Comparison of ENCODE assay signal across 9 cellular contexts in the genomic region with DNA sequence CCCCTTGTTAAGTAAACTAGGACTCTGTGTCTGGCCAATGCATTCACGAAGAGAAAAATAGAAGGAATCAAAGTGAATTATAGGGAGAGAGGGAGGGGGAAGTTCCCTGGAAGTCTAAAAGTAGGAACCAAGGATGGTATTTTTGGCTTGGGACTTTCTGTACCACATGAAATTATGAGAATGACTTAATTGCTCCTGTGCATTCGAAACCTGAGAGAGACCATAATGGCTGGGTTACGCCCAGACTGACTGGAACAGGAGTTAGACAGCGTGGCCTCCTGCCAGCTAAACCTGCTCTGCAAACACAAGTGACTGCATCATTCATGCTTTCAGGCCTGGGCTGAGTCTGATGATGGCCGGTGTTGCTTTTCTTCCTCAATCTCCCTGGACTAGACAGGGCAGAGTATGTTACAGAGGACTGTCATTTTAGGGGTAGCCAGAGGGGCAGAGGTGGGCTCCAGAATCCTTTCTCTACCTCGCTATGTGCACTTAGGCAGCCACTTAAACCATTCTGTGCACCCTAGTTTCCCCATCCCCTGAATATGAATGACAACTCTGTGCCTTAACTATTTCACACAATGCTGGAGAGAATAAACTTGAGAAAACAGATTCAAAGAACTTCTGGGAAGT. TPM values are rescaled to one million over a fixed set of nuclear protein-coding genes. Genes with fewer than 3 reads are reported as not detected.
A peak's percentile ranks its signal among the peaks of the same experiment; 100 is the strongest.
DNase-seq lines count a peak whose midpoint lies in the region; FAIRE-seq and TF ChIP-seq lines count a peak whose summit lies in the region.
"Had no signal": no experiment of that assay in that cellular context is flagged by ENCODE, and none has a peak within 500 bp of the region (broad histone marks: within the 10 kb centered on the region; RNA-seq: fewer than 3 reads in every experiment).

No MANE protein-coding gene starts in this region.

- peak overlapping the region; percentile 70 for H3K27ac Mint-ChIP-seq in nephron progenitor cell
- H3K27ac Mint-ChIP-seq in glutamatergic neuron (ENCODE audit: unreplicated experiment), result no peak overlapping the region
- H3K27ac Mint-ChIP-seq: activated naive CD8-positive, alpha-beta T cell had no signal

- H3K4me3 ChIP-seq in GM12864 (ENCODE audit: low read depth, low read length) (no peak overlapping the region), bronchial epithelial cell (ENCODE audit: low read depth, low read length) (no peak overlapping the region)

- peak; percentile 99 for FAIRE-seq in bronchial epithelial cell (lab: Jason Lieb, UNC)

- TF ChIP-seq CTCF in GM12864 (IDR thresholded peaks at IDR 0.05; ENCODE audit: low read depth, low read length, missing control alignments) (no peak), bronchial epithelial cell (IDR thresholded peaks at IDR 0.05; ENCODE audit: insufficient read depth, low read length, severe bottlenecking) (no peak), nephron progenitor cell (IDR thresholded peaks at IDR 0.05) (no peak), glutamatergic neuron (IDR thresholded peaks at IDR 0.05; ENCODE audit: partially characterized antibody, unreplicated experiment) (no peak)

- CTCF ChIA-PET in HEK293T (lab: Yijun Ruan, JAX), result no interaction called here

- H3K27me3 Mint-ChIP-seq in nephron progenitor cell (ENCODE audit: low read depth, poor library complexity), result no peaks in the 10 kb centered on the region
- peaks cover 2% of the 10 kb centered on the region for H3K27me3 Mint-ChIP-seq in glutamatergic neuron (ENCODE audit: unreplicated experiment)

- no peaks in the 10 kb centered on the region for H3K36me3 ChIP-seq in bronchial epithelial cell (ENCODE audit: control insufficient read depth, insufficient read depth, low read length)

- peaks cover 29% of the 10 kb centered on the region for H3K4me1 Mint-ChIP-seq in nephron progenitor cell
- no peaks in the 10 kb centered on the region for H3K4me1 Mint-ChIP-seq in glutamatergic neuron (ENCODE audit: low read depth, unreplicated experiment)

- POLR2A ChIA-PET in HEK293T (lab: Yijun Ruan, JAX), result no interaction called here

- H3K27me3 ChIP-seq in bronchial epithelial cell (ENCODE audit: control insufficient read depth, insufficient read depth, low read length), result no peaks in the 10 kb centered on the region

- in situ Hi-C loops in KBM-7 (cut with MboI; ENCODE audit: low pct_unique_long_range_greater_than_20kb, low sequenced_read_pairs), result no loop called here

- H3K9me3 Mint-ChIP-seq in nephron progenitor cell (no peaks in the 10 kb centered on the region), glutamatergic neuron (ENCODE audit: unreplicated experiment) (peaks cover 2% of the 10 kb centered on the region)

- DNase-seq in GM12864 (ENCODE audit: low read depth) (peak; percentile 82), HEK293T (ENCODE audit: extremely low spot score) (peak; percentile 11), NCI-H128 (lab: John Stamatoyannopoulos, UW; ENCODE audit: unreplicated experiment) (peak; percentile 36), bronchial epithelial cell (ENCODE audit: low read depth) (peak; percentile 95), nephron progenitor cell (no peak), KBM-7 (no peak), glutamatergic neuron (no peak)
- DNase-seq in stimulated activated naive CD4-positive, alpha-beta T cell (lab: John Stamatoyannopoulos, UW), result no peak

- no peak overlapping the region for H3K4me3 Mint-ChIP-seq in nephron progenitor cell
- H3K4me3 Mint-ChIP-seq in glutamatergic neuron (ENCODE audit: unreplicated experiment), result no peak overlapping the region
- H3K4me3 Mint-ChIP-seq: activated naive CD8-positive, alpha-beta T cell had no signal

- H3K36me3 Mint-ChIP-seq in nephron progenitor cell (ENCODE audit: low read depth), result peaks cover 7% of the 10 kb centered on the region
- peaks cover 6% of the 10 kb centered on the region for H3K36me3 Mint-ChIP-seq in glutamatergic neuron (ENCODE audit: unreplicated experiment)
- H3K36me3 Mint-ChIP-seq: activated naive CD8-positive, alpha-beta T cell had no signal

TF ChIP-seq in HEK293T, 16 proteins besides CTCF, POLR2A, EP300 and RAD21:
- TF ChIP-seq FOXM1 (IDR thresholded peaks at IDR 0.05; ENCODE audit: borderline replicate concordance), result no peak
- no peak for TF ChIP-seq L3MBTL2 (conservative IDR thresholded peaks at IDR 0.05)
- TF ChIP-seq HDGF (IDR thresholded peaks at IDR 0.05; ENCODE audit: borderline replicate concordance), result no peak

RNA-seq across cellular contexts. Expression of gene MYO1E, which starts 58.9 kb away (rescaled TPM):
- total RNA-seq in bronchial epithelial cell, result 63.8 and 71.9 TPM in 2 replicates
- 7.9 TPM for total RNA-seq in glutamatergic neuron (ENCODE audit: unreplicated experiment)

Comparison
In these comparisons a context has a peak if more than half of its experiments do, and no peak if none do; other contexts are left out.
1. DNase-seq: peak in GM12864 (single experiment), HEK293T (single experiment), NCI-H128 (single experiment) and bronchial epithelial cell (single experiment); none in nephron progenitor cell (single experiment), KBM-7 (single experiment), stimulated activated naive CD4-positive, alpha-beta T cell (0 of 6) and glutamatergic neuron (single experiment).